ENCODE assay signal across 8 cellular contexts in the genomic region with DNA sequence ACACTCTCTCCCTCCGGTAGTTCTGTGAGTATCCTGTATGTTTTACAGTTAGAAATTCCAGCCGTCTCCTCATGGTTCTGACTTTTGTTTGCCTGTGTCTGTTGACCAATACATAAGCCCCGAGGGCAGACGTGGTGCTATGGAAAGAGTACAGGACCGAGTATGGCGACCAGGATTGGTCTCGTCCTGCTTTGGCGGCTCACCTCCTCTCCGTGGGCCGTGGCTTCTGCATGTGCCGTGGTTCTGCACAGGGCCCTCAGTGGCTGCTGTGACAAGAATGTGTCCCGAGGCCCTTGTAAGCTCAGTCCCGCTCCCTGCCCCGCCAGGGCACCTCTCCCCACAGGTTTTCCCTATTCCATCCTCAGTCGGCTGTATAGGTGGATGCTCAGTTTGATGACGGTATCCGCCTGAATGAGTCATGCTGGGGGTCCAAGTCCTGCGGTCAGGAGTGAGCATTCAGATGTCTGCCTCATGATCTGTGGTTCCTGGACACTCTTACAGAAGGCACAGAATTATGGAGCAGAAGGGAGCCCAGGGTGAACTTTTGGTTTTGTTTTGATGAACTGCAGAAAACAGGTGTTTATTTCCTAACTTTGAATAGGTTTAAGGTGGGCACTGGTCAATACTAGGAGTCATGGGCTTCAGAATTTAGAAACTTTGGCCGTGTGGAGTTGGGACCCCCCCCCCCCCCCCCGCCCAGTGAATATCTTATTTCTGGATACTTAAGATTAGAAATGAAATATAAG. TPM values are rescaled to one million over a fixed set of nuclear protein-coding genes. Genes with fewer than 3 reads are reported as not detected.
A peak's percentile ranks its signal among the peaks of the same experiment; 100 is the strongest.
DNase-seq lines count a peak whose midpoint lies in the region; ATAC-seq and TF ChIP-seq lines count a peak whose summit lies in the region.

No MANE protein-coding gene starts in this region.

- no peaks in the 10 kb centered on the region for H3K9me3 Mint-ChIP-seq in activated CD4-positive, alpha-beta T cell treated with anti-CD3 and anti-CD28 coated beads, Interleukin-2, amount 10 ng/mL, durations not matched to agents 24 days and 14 days

- peak overlapping the region; percentile 93 for H3K4me3 Mint-ChIP-seq in activated CD4-positive, alpha-beta T cell treated with anti-CD3 and anti-CD28 coated beads, Interleukin-2, amount 10 ng/mL, durations not matched to agents 24 days and 14 days

- DNase-seq in activated CD4-positive, alpha-beta T cell treated with anti-CD3 and anti-CD28 coated beads, Interleukin-2, amount 10 ng/mL, durations not matched to agents 24 days and 14 days: peak; percentile 61
- DNase-seq in activated CD4-positive, alpha-beta T cell treated with anti-CD3 and anti-CD28 coated beads for 1 hour: no peak
- peak; percentile 85 for DNase-seq in SW480 (ENCODE audit: low spot score)
- peak; percentile 67 for DNase-seq in fibroblast of the aortic adventitia (ENCODE audit: low read depth)
- DNase-seq in sigmoid colon: no peak
- no peak for DNase-seq in C1 segment of cervical spinal cord (lab: John Stamatoyannopoulos, UW)
- no peak for DNase-seq in NCI-H1417 (lab: John Stamatoyannopoulos, UW)

- no peak for TF ChIP-seq EP300 in sigmoid colon (IDR thresholded peaks at IDR 0.05)

- 16 to 47% methylated on average over 20 of the region's 20 CpGs for WGBS in sigmoid colon, 2 donors

- H3K27me3 ChIP-seq in sigmoid colon: no peaks in the 10 kb centered on the region

- peaks cover 0 to 34% (median 24%) of the 10 kb centered on the region in 4 donors for H3K36me3 ChIP-seq in sigmoid colon

- ATAC-seq in HG02763 (IDR thresholded peaks at IDR 0.05; ENCODE audit: unreplicated experiment): no peak

- peaks cover 15% of the 10 kb centered on the region for H3K36me3 Mint-ChIP-seq in activated CD4-positive, alpha-beta T cell treated with anti-CD3 and anti-CD28 coated beads, Interleukin-2, amount 10 ng/mL, durations not matched to agents 24 days and 14 days (ENCODE audit: low read depth)

- H3K27ac ChIP-seq in sigmoid colon: no peak overlapping the region

- no peak for TF ChIP-seq POLR2A in sigmoid colon (IDR thresholded peaks at IDR 0.05)

- peaks cover 8% of the 10 kb centered on the region for H3K27me3 Mint-ChIP-seq in activated CD4-positive, alpha-beta T cell treated with anti-CD3 and anti-CD28 coated beads, Interleukin-2, amount 10 ng/mL, durations not matched to agents 24 days and 14 days

- peaks cover 19% of the 10 kb centered on the region for H3K4me1 Mint-ChIP-seq in activated CD4-positive, alpha-beta T cell treated with anti-CD3 and anti-CD28 coated beads, Interleukin-2, amount 10 ng/mL, durations not matched to agents 24 days and 14 days

- peaks cover 0 to 30% (median 25%) of the 10 kb centered on the region in 4 donors for H3K4me1 ChIP-seq in sigmoid colon

- no peaks in the 10 kb centered on the region for H3K9me3 ChIP-seq in sigmoid colon

- peak overlapping the region; percentile 89 for H3K27ac Mint-ChIP-seq in activated CD4-positive, alpha-beta T cell treated with anti-CD3 and anti-CD28 coated beads, Interleukin-2, amount 10 ng/mL, durations not matched to agents 24 days and 14 days

- intact Hi-C loops in activated CD4-positive, alpha-beta T cell treated with anti-CD3 and anti-CD28 coated beads, Interleukin-2, amount 10 ng/mL, durations not matched to agents 24 days and 14 days (cut with micrococcal nuclease): loop anchor here (5.0 kb wide), 1 partner anchor 683 kb away; a partner anchor contains a TSS
- intact Hi-C loops in sigmoid colon (cut with DNase I): loop anchor here (2.0 kb wide), 1 partner anchor 57 kb away; a partner anchor contains a TSS

- no peak for TF ChIP-seq CTCF in fibroblast of the aortic adventitia (IDR thresholded peaks at IDR 0.05; ENCODE audit: insufficient read depth, low read length)
- TF ChIP-seq CTCF in sigmoid colon (IDR thresholded peaks at IDR 0.05): no peak

- peak overlapping the region; percentile 92 for H3K4me3 ChIP-seq in fibroblast of the aortic adventitia (ENCODE audit: low read depth, low read length)
- H3K4me3 ChIP-seq in sigmoid colon: peak overlapping the region; percentile 86 to 95 (median 90)

RNA-seq across cellular contexts. Expression of a gene that starts 1.2 kb away (rescaled TPM):
- total RNA-seq in activated CD4-positive, alpha-beta T cell treated with anti-CD3 and anti-CD28 coated beads, Interleukin-2, amount 10 ng/mL, durations not matched to agents 24 days and 14 days: 97.0 and 98.2 TPM in 2 replicates
- total RNA-seq in fibroblast of the aortic adventitia (ENCODE audit: low replicate concordance) (45.5 and 58.3 TPM in 2 replicates), sigmoid colon (10 to 100 TPM; 20.3 to 53.7 (median 34.4) TPM)
- 100 to 1,000 TPM in 1 of 3 donors, 10 to 100 TPM in 2; 19.8 to 109 (median 24.3) TPM for polyA plus RNA-seq in sigmoid colon

RNA-seq across cellular contexts. Expression of a gene that starts 19.2 kb away (rescaled TPM):
- not detected in 2 replicates for total RNA-seq in activated CD4-positive, alpha-beta T cell treated with anti-CD3 and anti-CD28 coated beads, Interleukin-2, amount 10 ng/mL, durations not matched to agents 24 days and 14 days
- total RNA-seq in fibroblast of the aortic adventitia (ENCODE audit: low replicate concordance): not detected in 2 replicates
- total RNA-seq in sigmoid colon: not detected
- polyA plus RNA-seq in sigmoid colon: under 1 TPM in 1 of 3 donors, not detected in 2; 0.07 TPM

RNA-seq across cellular contexts. Expression of a gene that starts 19.5 kb away (rescaled TPM):
- total RNA-seq in activated CD4-positive, alpha-beta T cell treated with anti-CD3 and anti-CD28 coated beads, Interleukin-2, amount 10 ng/mL, durations not matched to agents 24 days and 14 days: not detected in 2 replicates
- total RNA-seq in fibroblast of the aortic adventitia (ENCODE audit: low replicate concordance): not detected in 2 replicates
- total RNA-seq in sigmoid colon: 1 to 10 TPM in 2 of 4 donors, under 1 TPM in 2; 0.33 to 4.4 (median 2.3) TPM
- polyA plus RNA-seq in sigmoid colon: under 1 TPM in 1 of 3 donors, not detected in 2; 0.73 TPM

RNA-seq across cellular contexts. Expression of a gene that starts 38.1 kb away (rescaled TPM):
- not detected in 2 replicates for total RNA-seq in activated CD4-positive, alpha-beta T cell treated with anti-CD3 and anti-CD28 coated beads, Interleukin-2, amount 10 ng/mL, durations not matched to agents 24 days and 14 days
- total RNA-seq in fibroblast of the aortic adventitia (ENCODE audit: low replicate concordance): 0.09 and 0.25 TPM in 2 replicates
- 1 to 10 TPM in 1 of 4 donors, under 1 TPM in 1, not detected in 2; 0.71 to 1.2 TPM for total RNA-seq in sigmoid colon
- polyA plus RNA-seq in sigmoid colon: under 1 TPM in 2 of 3 donors, not detected in 1; 0.15 to 0.60 TPM

RNA-seq across cellular contexts. Expression of a gene that starts 57.9 kb away (rescaled TPM):
- total RNA-seq in activated CD4-positive, alpha-beta T cell treated with anti-CD3 and anti-CD28 coated beads, Interleukin-2, amount 10 ng/mL, durations not matched to agents 24 days and 14 days: 44.5 and 48.6 TPM in 2 replicates
- 24.8 and 28.6 TPM in 2 replicates for total RNA-seq in fibroblast of the aortic adventitia (ENCODE audit: low replicate concordance)
- total RNA-seq in sigmoid colon: 10 to 100 TPM; 20.2 to 25.0 (median 23.4) TPM
- 10 to 100 TPM; 15.3 to 22.5 (median 16.2) TPM for polyA plus RNA-seq in sigmoid colon

Comparison
In these comparisons a context has a peak if more than half of its experiments do, and no peak if none do; other contexts are left out.
1. DNase-seq: peak in activated CD4-positive, alpha-beta T cell treated with anti-CD3 and anti-CD28 coated beads, Interleukin-2, amount 10 ng/mL, durations not matched to agents 24 days and 14 days (single experiment), SW480 (single experiment) and fibroblast of the aortic adventitia (single experiment); none in activated CD4-positive, alpha-beta T cell treated with anti-CD3 and anti-CD28 coated beads for 1 hour (single experiment), sigmoid colon (single experiment), C1 segment of cervical spinal cord (0 of 14) and NCI-H1417 (0 of 3).